In genomic region chr1:184160236-184160635, GRCh38 we compare ENCODE assay signal across 10 cellular contexts.
DNase-seq lines count a peak whose midpoint lies in the region; ATAC-seq and TF ChIP-seq lines count a peak whose summit lies in the region.
"Had no signal": no experiment of that assay in that cellular context is flagged by ENCODE, and none has a peak within 500 bp of the region (broad histone marks: within the 10 kb centered on the region; RNA-seq: fewer than 3 reads in every experiment).

No MANE protein-coding gene starts in this region.

- no peaks in the 10 kb centered on the region for H3K9me3 ChIP-seq in breast epithelium

- no peaks in the 10 kb centered on the region for H3K36me3 Mint-ChIP-seq in activated CD4-positive, alpha-beta T cell treated with anti-CD3 and anti-CD28 coated beads for 36 hours (ENCODE audit: low read depth)

- peaks cover 8% of the 10 kb centered on the region for H3K27me3 Mint-ChIP-seq in activated CD4-positive, alpha-beta T cell treated with anti-CD3 and anti-CD28 coated beads for 36 hours

- H3K9me3 Mint-ChIP-seq in activated CD4-positive, alpha-beta T cell treated with anti-CD3 and anti-CD28 coated beads for 36 hours (ENCODE audit: low read depth), result no peaks in the 10 kb centered on the region

- DNase-seq in activated CD4-positive, alpha-beta T cell treated with anti-CD3 and anti-CD28 coated beads for 36 hours, result peak; percentile 71
- DNase-seq in activated CD4-positive, alpha-beta T cell treated with anti-CD3 and anti-CD28 coated beads for 1 hour, result no peak
- DNase-seq in HT1080 (ENCODE audit: low read depth) (peak; percentile 66), breast epithelium (ENCODE audit: low spot score in 2 of 2) (no peak), COLO829 (ENCODE audit: low spot score) (no peak)
- peak; percentile 29 to 37 for DNase-seq in stimulated activated CD4-positive, alpha-beta T cell treated with anti-CD3 and anti-CD28 coated beads, Interleukin-2, amount 100 ng/mL, for 24 hours
- DNase-seq: heart right ventricle, NCI-H1694 had no signal

- no peak overlapping the region for H3K27ac Mint-ChIP-seq in activated CD4-positive, alpha-beta T cell treated with anti-CD3 and anti-CD28 coated beads for 36 hours

- peaks cover 3% of the 10 kb centered on the region for H3K4me1 Mint-ChIP-seq in activated CD4-positive, alpha-beta T cell treated with anti-CD3 and anti-CD28 coated beads for 36 hours

- peak; percentile 85 for ATAC-seq in activated CD4-positive, alpha-beta T cell treated with anti-CD3 and anti-CD28 coated beads for 36 hours
- ATAC-seq in HG02973 (IDR thresholded peaks at IDR 0.05; ENCODE audit: unreplicated experiment), result no peak
- no peak for ATAC-seq in GM19397 (IDR thresholded peaks at IDR 0.05; ENCODE audit: unreplicated experiment)

- H3K27ac ChIP-seq in breast epithelium, result peak overlapping the region; percentile 23 to 72

- H3K4me1 ChIP-seq in breast epithelium, result peaks cover 4 to 12% of the 10 kb centered on the region in 2 donors

- intact Hi-C loops in activated CD4-positive, alpha-beta T cell treated with anti-CD3 and anti-CD28 coated beads for 36 hours (cut with DNase I, micrococcal nuclease), result loop anchor here (1.0 to 10.0 kb wide), 13 partner anchors 83 to 1475 kb away; partner anchors contain the start of genes APOBEC4 (in 1 of the 2), ARPC5 (in 1 of the 2), C1orf21 (in 1 of the 2) and NIBAN1 (in 1 of the 2)
- intact Hi-C loops in breast epithelium (cut with DNase I; ENCODE audit: low total_unique reads), result no loop called here

- no peaks in the 10 kb centered on the region for H3K27me3 ChIP-seq in breast epithelium
- H3K27me3 ChIP-seq: heart right ventricle had no signal

- no peak for TF ChIP-seq CTCF in breast epithelium (IDR thresholded peaks at IDR 0.05)

- no peaks in the 10 kb centered on the region for H3K36me3 ChIP-seq in breast epithelium
- H3K36me3 ChIP-seq: heart right ventricle had no signal

- no peak overlapping the region for H3K4me3 ChIP-seq in breast epithelium
- H3K4me3 ChIP-seq: heart right ventricle had no signal

- POLR2A ChIA-PET in activated CD4-positive, alpha-beta T cell treated with anti-CD3 and anti-CD28 coated beads for 36 hours (lab: Charles Lee), result interaction anchor here (0.7 to 1.5 kb wide), 4 partner anchors 61 to 706 kb away, joined by 3 to 4 read pairs (median 4); no protein-coding TSS in a partner anchor

- CTCF ChIA-PET in activated CD4-positive, alpha-beta T cell treated with anti-CD3 and anti-CD28 coated beads for 36 hours (lab: Charles Lee), result interaction anchor here (0.7 to 1.0 kb wide), 2 partner anchors 62 to 100 kb away, joined by 3 read pairs; no protein-coding TSS in a partner anchor

- no peak for TF ChIP-seq POLR2A in breast epithelium (IDR thresholded peaks at IDR 0.05)

- no peak overlapping the region for H3K4me3 Mint-ChIP-seq in activated CD4-positive, alpha-beta T cell treated with anti-CD3 and anti-CD28 coated beads for 36 hours

Comparison
In these comparisons a context has a peak if more than half of its experiments do, and no peak if none do; other contexts are left out.
1. DNase-seq: peak in activated CD4-positive, alpha-beta T cell treated with anti-CD3 and anti-CD28 coated beads for 36 hours (single experiment), HT1080 (single experiment) and stimulated activated CD4-positive, alpha-beta T cell treated with anti-CD3 and anti-CD28 coated beads, Interleukin-2, amount 100 ng/mL, for 24 hours (2 of 2); none in activated CD4-positive, alpha-beta T cell treated with anti-CD3 and anti-CD28 coated beads for 1 hour (single experiment), breast epithelium (0 of 2) and COLO829 (single experiment).